ENCODE assay signal across 21 cellular contexts in genomic region chr20:48672324-48672723, GRCh38.
A peak's percentile ranks its signal among the peaks of the same experiment; 100 is the strongest.
DNase-seq lines count a peak whose midpoint lies in the region; ATAC-seq and TF ChIP-seq lines count a peak whose summit lies in the region.
"Had no signal": no experiment of that assay in that cellular context is flagged by ENCODE, and none has a peak within 500 bp of the region (broad histone marks: within the 10 kb centered on the region; RNA-seq: fewer than 3 reads in every experiment).

No MANE protein-coding gene starts in this region.

- no peaks in the 10 kb centered on the region for H3K9me3 ChIP-seq in CD8-positive, alpha-beta T cell (ENCODE audit: low read length)
- H3K9me3 ChIP-seq in T-helper 17 cell (ENCODE audit: control insufficient read depth, low read length, poor library complexity, severe bottlenecking) = no peaks in the 10 kb centered on the region
- no peaks in the 10 kb centered on the region for H3K9me3 ChIP-seq in neutrophil
- H3K9me3 ChIP-seq in SJCRH30 (replicated peaks) = no peaks in the 10 kb centered on the region
- H3K9me3 ChIP-seq: gastroesophageal sphincter, thoracic aorta, vagina had no signal

- H3K4me1 Mint-ChIP-seq in CD8-positive, alpha-beta T cell (ENCODE audit: low read depth) = no peaks in the 10 kb centered on the region
- H3K4me1 Mint-ChIP-seq in T-helper 17 cell (peaks cover 20% of the 10 kb centered on the region), endothelial cell (ENCODE audit: unreplicated experiment) (peaks cover 30% of the 10 kb centered on the region)

- H3K36me3 ChIP-seq in CD8-positive, alpha-beta T cell (ENCODE audit: insufficient read depth, low read length) = peaks cover 39% of the 10 kb centered on the region
- H3K36me3 ChIP-seq in neutrophil (peaks cover 100% of the 10 kb centered on the region), SJCRH30 (peaks cover 31% of the 10 kb centered on the region)
- H3K36me3 ChIP-seq: sigmoid colon, vagina had no signal

- no peak overlapping the region for H3K4me3 Mint-ChIP-seq in CD8-positive, alpha-beta T cell
- no peak overlapping the region for H3K4me3 Mint-ChIP-seq in T-helper 17 cell
- peak overlapping the region; percentile 73 for H3K4me3 Mint-ChIP-seq in endothelial cell (ENCODE audit: unreplicated experiment)
- H3K4me3 Mint-ChIP-seq: activated T-helper 1 cell treated with anti-CD3 and anti-CD28 coated beads, Interleukin-12 subunit alpha, Interleukin-12 subunit beta, Interleukin-2, Interleukin-4 antibody, amounts not matched to agents 30 ng/mL and 10 ng/mL and 1 ng/mL, durations not matched to agents 14 hours and 24 hours and 36 hours had no signal

- peaks cover 84% of the 10 kb centered on the region for H3K36me3 Mint-ChIP-seq in CD8-positive, alpha-beta T cell
- peaks cover 6% of the 10 kb centered on the region for H3K36me3 Mint-ChIP-seq in T-helper 17 cell (ENCODE audit: low read depth)
- H3K36me3 Mint-ChIP-seq in endothelial cell (ENCODE audit: low read depth, unreplicated experiment) = peaks cover 76% of the 10 kb centered on the region
- H3K36me3 Mint-ChIP-seq: activated naive CD4-positive, alpha-beta T cell treated with anti-CD3 and anti-CD28 coated beads, Interleukin-2, amount 50 U/mL, for 72 hours had no signal

- POLR2A ChIA-PET in CD8-positive, alpha-beta T cell (lab: Charles Lee) = no interaction called here

- H3K27ac ChIP-seq in CD8-positive, alpha-beta T cell (ENCODE audit: low read depth, low read length) = no peak overlapping the region
- peak overlapping the region; percentile 31 for H3K27ac ChIP-seq in neutrophil
- no peak overlapping the region for H3K27ac ChIP-seq in SJCRH30
- H3K27ac ChIP-seq: gastroesophageal sphincter, sigmoid colon, thoracic aorta, vagina had no signal

- no peaks in the 10 kb centered on the region for H3K4me1 ChIP-seq in CD8-positive, alpha-beta T cell (ENCODE audit: insufficient read depth, low read length)
- H3K4me1 ChIP-seq in neutrophil (ENCODE audit: control insufficient read depth in 1 of 2, insufficient read depth in 1 of 2, low read depth in 1 of 2, low read length in 1 of 2) (peaks cover 35 to 41% of the 10 kb centered on the region in 2 experiments), SJCRH30 (peaks cover 21% of the 10 kb centered on the region)
- H3K4me1 ChIP-seq: sigmoid colon had no signal

- no peak for ATAC-seq in CD8-positive, alpha-beta T cell
- ATAC-seq in T-helper 17 cell (no peak), HG03521 (IDR thresholded peaks at IDR 0.05; ENCODE audit: unreplicated experiment) (no peak)
- ATAC-seq: activated CD4-positive, CD25-positive, alpha-beta regulatory T cell treated with anti-CD3 and anti-CD28 coated beads, Interleukin-2, amount 50 U/mL, for 24 hours; activated naive CD4-positive, alpha-beta T cell treated with anti-CD3 and anti-CD28 coated beads, Interleukin-2, amount 50 U/mL, for 72 hours; gastroesophageal sphincter had no signal

- H3K9me3 Mint-ChIP-seq in CD8-positive, alpha-beta T cell = no peaks in the 10 kb centered on the region
- no peaks in the 10 kb centered on the region for H3K9me3 Mint-ChIP-seq in endothelial cell (ENCODE audit: unreplicated experiment)
- H3K9me3 Mint-ChIP-seq: activated naive CD4-positive, alpha-beta T cell treated with anti-CD3 and anti-CD28 coated beads, Interleukin-2, amount 50 U/mL, for 72 hours; activated T-helper 1 cell treated with anti-CD3 and anti-CD28 coated beads, Interleukin-12 subunit alpha, Interleukin-12 subunit beta, Interleukin-2, Interleukin-4 antibody, amounts not matched to agents 30 ng/mL and 10 ng/mL and 1 ng/mL, durations not matched to agents 14 hours and 24 hours and 36 hours had no signal

- H3K27me3 Mint-ChIP-seq in CD8-positive, alpha-beta T cell (ENCODE audit: low read depth) = no peaks in the 10 kb centered on the region
- H3K27me3 Mint-ChIP-seq in T-helper 17 cell (no peaks in the 10 kb centered on the region), endothelial cell (ENCODE audit: unreplicated experiment) (peaks cover 33% of the 10 kb centered on the region)

- no peak for TF ChIP-seq CTCF in CD8-positive, alpha-beta T cell (IDR thresholded peaks at IDR 0.05)
- no peak for TF ChIP-seq CTCF in endothelial cell (IDR thresholded peaks at IDR 0.05; ENCODE audit: unreplicated experiment)
- no peak for TF ChIP-seq CTCF in neutrophil (IDR thresholded peaks at IDR 0.05)

- intact Hi-C loops in CD8-positive, alpha-beta T cell (cut with DNase I, micrococcal nuclease) = no loop called here

- H3K4me3 ChIP-seq in CD8-positive, alpha-beta T cell (ENCODE audit: low read depth, low read length) = no peak overlapping the region
- H3K4me3 ChIP-seq in neutrophil (ENCODE audit: low read depth in 1 of 2, low read length in 1 of 2) (no peak overlapping the region), SJCRH30 (no peak overlapping the region)
- H3K4me3 ChIP-seq: gastroesophageal sphincter, lung, sigmoid colon, thoracic aorta, vagina had no signal

- peak overlapping the region; percentile 72 for H3K27ac Mint-ChIP-seq in CD8-positive, alpha-beta T cell
- peak overlapping the region; percentile 88 for H3K27ac Mint-ChIP-seq in T-helper 17 cell
- peak overlapping the region; percentile 58 for H3K27ac Mint-ChIP-seq in endothelial cell (ENCODE audit: unreplicated experiment)
- H3K27ac Mint-ChIP-seq: activated T-helper 1 cell treated with anti-CD3 and anti-CD28 coated beads, Interleukin-12 subunit alpha, Interleukin-12 subunit beta, Interleukin-2, Interleukin-4 antibody, amounts not matched to agents 30 ng/mL and 10 ng/mL and 1 ng/mL, durations not matched to agents 14 hours and 24 hours and 36 hours had no signal

- H3K27me3 ChIP-seq in CD8-positive, alpha-beta T cell (ENCODE audit: insufficient read depth, low read length) = no peaks in the 10 kb centered on the region
- H3K27me3 ChIP-seq in neutrophil (no peaks in the 10 kb centered on the region), SJCRH30 (no peaks in the 10 kb centered on the region)
- H3K27me3 ChIP-seq: gastroesophageal sphincter, sigmoid colon, vagina had no signal

- CTCF ChIA-PET in CD8-positive, alpha-beta T cell (lab: Charles Lee) = interaction anchor here (1.2 kb wide), 1 partner anchor 51 kb away, joined by 3 read pairs; no protein-coding TSS in a partner anchor

- no peak for DNase-seq in CD8-positive, alpha-beta T cell
- DNase-seq in T-helper 17 cell (no peak), endothelial cell (ENCODE audit: low spot score) (no peak), T-helper 9 cell (no peak), SJCRH30 (no peak)
- DNase-seq: DMS79; effector memory CD4-positive, alpha-beta T cell; Karpas-422; NCI-H187 treated with DMSO at 0.1 percent for 48 hours; NCI-H226; NCI-H748 treated with DMSO at 0.1 percent for 48 hours; sigmoid colon had no signal
